20 cellular contexts compared by ENCODE assay signal in the genomic region with DNA sequence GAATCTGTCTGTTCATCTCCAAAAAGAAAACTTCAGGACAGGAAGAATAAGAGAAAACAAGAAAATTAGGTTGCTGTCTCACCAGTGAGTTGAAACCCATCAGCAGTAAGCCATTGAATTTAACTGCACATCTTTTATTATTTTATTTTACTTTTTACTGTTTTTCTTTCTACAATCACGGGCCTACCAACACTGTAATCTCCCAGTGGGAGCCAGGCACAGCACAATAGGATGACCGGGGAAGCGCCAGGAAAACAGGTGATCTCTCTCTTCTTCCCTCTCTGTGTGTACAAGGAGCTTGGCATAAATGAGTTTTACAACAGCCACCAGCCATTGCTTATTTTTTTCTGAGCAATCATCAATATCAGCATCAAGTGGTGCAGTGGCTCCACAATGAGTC.
"Had no signal": no experiment of that assay in that cellular context is flagged by ENCODE, and none has a peak within 500 bp of the region (broad histone marks: within the 10 kb centered on the region; RNA-seq: fewer than 3 reads in every experiment).

No MANE protein-coding gene starts in this region.

- H3K9me3 ChIP-seq: lower lobe of right lung, neutrophil, sigmoid colon, stomach had no signal

- H3K4me3 ChIP-seq: cardiac muscle cell, lower lobe of right lung, sigmoid colon, stomach had no signal

- H3K4me1 ChIP-seq: lower lobe of right lung, parathyroid adenoma, sigmoid colon, stomach had no signal

- H3K27ac ChIP-seq: cardiac muscle cell, lower lobe of right lung, neutrophil, parathyroid adenoma, sigmoid colon, stomach, WERI-Rb-1 had no signal

- ATAC-seq: activated CD4-positive, alpha-beta T cell treated with anti-CD3 and anti-CD28 coated beads for 36 hours; effector memory CD8-positive, alpha-beta T cell; lower lobe of right lung; natural killer cell; stimulated activated effector memory CD8-positive, alpha-beta T cell treated with anti-CD3 and anti-CD28 coated beads, Interleukin-12 subunit alpha, Interleukin-12 subunit beta, amount 100 ng/mL, for 72 hours had no signal

- H3K36me3 ChIP-seq: cardiac muscle cell, lower lobe of right lung, neutrophil, sigmoid colon, stomach, WERI-Rb-1 had no signal

- H3K27me3 ChIP-seq: cardiac muscle cell, neutrophil, sigmoid colon, stomach had no signal

- DNase-seq: activated CD4-positive, alpha-beta T cell treated with anti-CD3 and anti-CD28 coated beads for 36 hours; activated CD4-positive, alpha-beta T cell treated with anti-CD3 and anti-CD28 coated beads, Interleukin-2, amount 50 U/mL, for 48 hours; activated naive CD4-positive, alpha-beta T cell; activated naive CD8-positive, alpha-beta T cell treated with anti-CD3 and anti-CD28 coated beads for 36 hours; amniotic stem cell; dermis blood vessel endothelial cell; effector memory CD8-positive, alpha-beta T cell; hippocampal formation; lower lobe of right lung; natural killer cell; sigmoid colon; stimulated activated CD4-positive, alpha-beta T cell treated with anti-CD3 and anti-CD28 coated beads, Interleukin-4, amount 100 ng/mL, for 24 hours; stomach; T-helper 2 cell; trophoblast cell; WERI-Rb-1 had no signal
